12 cellular contexts compared by ENCODE assay signal in genomic region chr4:150593996-150594395, GRCh38. TPM values are rescaled to one million over a fixed set of nuclear protein-coding genes. Genes with fewer than 3 reads are reported as not detected.
DNase-seq lines count a peak whose midpoint lies in the region; TF ChIP-seq lines count a peak whose summit lies in the region.
"Had no signal": no experiment of that assay in that cellular context is flagged by ENCODE, and none has a peak within 500 bp of the region (broad histone marks: within the 10 kb centered on the region; RNA-seq: fewer than 3 reads in every experiment).

No MANE protein-coding gene starts in this region.

- peak; percentile 50 for TF ChIP-seq CTCF in C4-2B (conservative IDR thresholded peaks at IDR 0.05)
- peak; percentile 56 for TF ChIP-seq CTCF in Loucy (conservative IDR thresholded peaks at IDR 0.05; ENCODE audit: low read length)
- no peak for TF ChIP-seq CTCF in Caco-2 (IDR thresholded peaks at IDR 0.05; ENCODE audit: insufficient read depth in 1 of 2, low read depth in 1 of 2, low read length in 1 of 2, severe bottlenecking in 1 of 2, unreplicated experiment in 1 of 2)
- no peak for TF ChIP-seq CTCF in colonic mucosa (IDR thresholded peaks at IDR 0.05)

- no peak overlapping the region for H3K4me3 ChIP-seq in Loucy (ENCODE audit: low read length, poor library complexity, severe bottlenecking)
- no peak overlapping the region for H3K4me3 ChIP-seq in adipocyte (ENCODE audit: low read length)
- no peak overlapping the region for H3K4me3 ChIP-seq in mesenchymal stem cell (ENCODE audit: insufficient read depth in 1 of 2, low read depth in 1 of 2, low read length in 2 of 2)
- H3K4me3 ChIP-seq in Caco-2 (ENCODE audit: low read depth, low read length), result no peak overlapping the region
- no peak overlapping the region for H3K4me3 ChIP-seq in colonic mucosa
- H3K4me3 ChIP-seq: upper lobe of left lung had no signal

- BruUV-seq in Caco-2 (replicated peaks; lab: Mats Ljungman, UMichigan), result no TSS peak

- H4K8ac ChIP-seq in mesenchymal stem cell (ENCODE audit: low read length), result no peak overlapping the region

- DNase-seq in adipocyte (ENCODE audit: low read depth), result peak; percentile 78
- peak; percentile 33 for DNase-seq in mesenchymal stem cell
- DNase-seq in kidney tubule cell (ENCODE audit: low spot score), result no peak
- no peak for DNase-seq in caudate nucleus (lab: John Stamatoyannopoulos, UW)
- no peak for DNase-seq in Caco-2
- no peak for DNase-seq in colonic mucosa
- DNase-seq: NCI-H226, occipital lobe, upper lobe of left lung had no signal

- no CpG with 5 or more reads among the region's 1 CpG for WGBS in mesenchymal stem cell

- intact Hi-C loops in Caco-2 (cut with micrococcal nuclease; ENCODE audit: unreplicated experiment) (loop anchor here (5.0 kb wide), 1 partner anchor 297 kb away; no protein-coding TSS in a partner anchor), colonic mucosa (cut with DNase I) (no loop called here)

- no peaks in the 10 kb centered on the region for H3K9me3 Mint-ChIP-seq in Caco-2 (ENCODE audit: unreplicated experiment)
- H3K9me3 Mint-ChIP-seq: T-helper 2 cell treated with Interferon-gamma antibody and Interleukin-4, amounts not matched to agents 5 μg/mL and 100 μg/mL, for 36 hours had no signal

- no peak overlapping the region for H3K18ac ChIP-seq in mesenchymal stem cell (ENCODE audit: low read depth in 1 of 2, low read length in 2 of 2)

- H2BK15ac ChIP-seq in mesenchymal stem cell (ENCODE audit: low read depth, poor library complexity, severe bottlenecking), result no peak overlapping the region

- H3K27ac ChIP-seq in C4-2B (no peak overlapping the region), mesenchymal stem cell (ENCODE audit: low read length, poor library complexity, severe bottlenecking) (no peak overlapping the region), caudate nucleus (ENCODE audit: low read depth, low read length) (no peak overlapping the region), colonic mucosa (no peak overlapping the region)
- H3K27ac ChIP-seq: upper lobe of left lung had no signal

- CTCF ChIA-PET in Caco-2 (lab: Charles Lee), result no interaction called here

- H3K9ac ChIP-seq in Loucy (ENCODE audit: low read depth, low read length, poor library complexity, severe bottlenecking), result no peak overlapping the region
- H3K9ac ChIP-seq in adipocyte (ENCODE audit: low read length), result no peak overlapping the region
- no peak overlapping the region for H3K9ac ChIP-seq in mesenchymal stem cell (ENCODE audit: low read length)
- no peak overlapping the region for H3K9ac ChIP-seq in colonic mucosa (ENCODE audit: low read depth in 2 of 2, low read length in 2 of 2)

- no peaks in the 10 kb centered on the region for H3K27me3 Mint-ChIP-seq in Caco-2 (ENCODE audit: insufficient read depth, unreplicated experiment)

- no peak overlapping the region for H3K27ac Mint-ChIP-seq in Caco-2 (ENCODE audit: unreplicated experiment)
- H3K27ac Mint-ChIP-seq: T-helper 2 cell treated with Interferon-gamma antibody and Interleukin-4, amounts not matched to agents 5 μg/mL and 100 μg/mL, for 36 hours had no signal

- no peak overlapping the region for H2BK120ac ChIP-seq in mesenchymal stem cell (ENCODE audit: low read depth, low read length)

- H3F3A ChIP-seq in Loucy (ENCODE audit: low read depth), result no peaks in the 10 kb centered on the region

- H3K27me3 ChIP-seq in Loucy (ENCODE audit: insufficient read depth, low read length, poor library complexity, severe bottlenecking) (no peaks in the 10 kb centered on the region), adipocyte (replicated peaks; ENCODE audit: control insufficient read depth, insufficient read depth, low read length) (no peaks in the 10 kb centered on the region), mesenchymal stem cell (ENCODE audit: control insufficient read depth in 1 of 2, insufficient read depth in 1 of 2, low read length in 2 of 2) (no peaks in the 10 kb centered on the region), Caco-2 (replicated peaks; ENCODE audit: control insufficient read depth, insufficient read depth, low read length) (no peaks in the 10 kb centered on the region), colonic mucosa (no peaks in the 10 kb centered on the region)
- H3K27me3 ChIP-seq: upper lobe of left lung had no signal

- no peak overlapping the region for H2AFZ ChIP-seq in Loucy (ENCODE audit: low read length)
- H2AFZ ChIP-seq in mesenchymal stem cell (ENCODE audit: low read depth, low read length), result no peak overlapping the region

- no peak overlapping the region for H3K4ac ChIP-seq in mesenchymal stem cell (ENCODE audit: low read depth in 1 of 2, low read length in 2 of 2)

- no peaks in the 10 kb centered on the region for H4K20me1 ChIP-seq in Loucy (ENCODE audit: insufficient read depth, low read length, poor library complexity, severe bottlenecking)

- peaks cover 6% of the 10 kb centered on the region for H3K4me1 Mint-ChIP-seq in Caco-2 (ENCODE audit: low read depth, unreplicated experiment)

- no peak overlapping the region for H3K4me3 Mint-ChIP-seq in Caco-2 (ENCODE audit: unreplicated experiment)
- H3K4me3 Mint-ChIP-seq: T-helper 2 cell treated with Interferon-gamma antibody and Interleukin-4, amounts not matched to agents 5 μg/mL and 100 μg/mL, for 36 hours had no signal

- no peak overlapping the region for H3K23ac ChIP-seq in mesenchymal stem cell (ENCODE audit: low read length in 2 of 2)

- no peaks in the 10 kb centered on the region for H3K79me2 ChIP-seq in Loucy (ENCODE audit: insufficient read depth, low read length)

- H3K4me1 ChIP-seq in Loucy (ENCODE audit: insufficient read depth, low read length, poor library complexity, severe bottlenecking), result peaks cover 6% of the 10 kb centered on the region
- H3K4me1 ChIP-seq in adipocyte (ENCODE audit: control insufficient read depth, insufficient read depth, low read length), result no peaks in the 10 kb centered on the region
- peaks cover 3% of the 10 kb centered on the region for H3K4me1 ChIP-seq in mesenchymal stem cell (ENCODE audit: control insufficient read depth, insufficient read depth, low read depth, low read length)
- 0 out of 2 replicates have a peak, but pooled peaks cover 5% of the 10 kb centered on the region for H3K4me1 ChIP-seq in Caco-2
- no peaks in the 10 kb centered on the region for H3K4me1 ChIP-seq in colonic mucosa
- H3K4me1 ChIP-seq: upper lobe of left lung had no signal

- POLR2A ChIA-PET in Caco-2 (lab: Charles Lee), result no interaction called here

- peaks cover 2% of the 10 kb centered on the region for H3K79me1 ChIP-seq in mesenchymal stem cell (replicated peaks; ENCODE audit: low read length, poor library complexity, severe bottlenecking)

- H2BK12ac ChIP-seq in mesenchymal stem cell (ENCODE audit: low read length in 2 of 2), result no peak overlapping the region

- H3K9me2 ChIP-seq in Loucy (replicated peaks; ENCODE audit: low read depth, low read length), result no peaks in the 10 kb centered on the region

- H2BK5ac ChIP-seq in mesenchymal stem cell (ENCODE audit: low read depth, low read length, poor library complexity, severe bottlenecking), result no peak overlapping the region

- peaks cover 15% of the 10 kb centered on the region; the same call in 1 of the 2 replicates for H3K36me3 ChIP-seq in Loucy (ENCODE audit: insufficient read depth, low read length)
- H3K36me3 ChIP-seq in adipocyte (ENCODE audit: control insufficient read depth, insufficient read depth, low read length, severe bottlenecking), result peaks cover 5% of the 10 kb centered on the region
- peaks cover 0 to 2% of the 10 kb centered on the region in 2 experiments for H3K36me3 ChIP-seq in mesenchymal stem cell (ENCODE audit: control insufficient read depth in 1 of 2, insufficient read depth in 2 of 2, low read depth in 1 of 2, low read length in 2 of 2)
- H3K36me3 ChIP-seq in Caco-2 (ENCODE audit: control insufficient read depth, insufficient read depth, low read length), result no peaks in the 10 kb centered on the region
- no peaks in the 10 kb centered on the region for H3K36me3 ChIP-seq in colonic mucosa

- H4K91ac ChIP-seq in mesenchymal stem cell (ENCODE audit: low read length), result no peak overlapping the region

- peaks cover 7% of the 10 kb centered on the region for H3K36me3 Mint-ChIP-seq in Caco-2 (ENCODE audit: insufficient read depth, unreplicated experiment)

- H2AK5ac ChIP-seq in mesenchymal stem cell (ENCODE audit: low read length, severe bottlenecking), result no peak overlapping the region

- H3K14ac ChIP-seq in mesenchymal stem cell (ENCODE audit: low read length in 2 of 2), result no peak overlapping the region

- H3K4me2 ChIP-seq in Loucy (ENCODE audit: low read depth, low read length, poor library complexity, severe bottlenecking) (no peak overlapping the region), mesenchymal stem cell (ENCODE audit: low read length, poor library complexity, severe bottlenecking) (no peak overlapping the region)

- H3K9me3 ChIP-seq in Loucy (ENCODE audit: insufficient read depth, low read depth, low read length) (no peaks in the 10 kb centered on the region), adipocyte (ENCODE audit: control insufficient read depth, low read length) (no peaks in the 10 kb centered on the region), mesenchymal stem cell (ENCODE audit: control insufficient read depth, low read length) (no peaks in the 10 kb centered on the region), Caco-2 (no peaks in the 10 kb centered on the region), colonic mucosa (no peaks in the 10 kb centered on the region)
- H3K9me3 ChIP-seq: upper lobe of left lung had no signal

RNA-seq across cellular contexts. Expression of gene MAB21L2, which starts 12.0 kb away (rescaled TPM):
- 12.8 TPM for polyA plus RNA-seq in mesenchymal stem cell (2013, experiment 1 of 2)
- 12.9 TPM for polyA plus RNA-seq in mesenchymal stem cell (2013, experiment 2 of 2)
- total RNA-seq in Caco-2 (2022) (not detected in 2 replicates), colonic mucosa (10 to 100 TPM in 1 of 2 donors, 1 to 10 TPM in 1; 2.0 to 27.5 TPM)
- total RNA-seq: occipital lobe, upper lobe of left lung had no signal

Comparison
In these comparisons a context has a peak if more than half of its experiments do, and no peak if none do; other contexts are left out.
1. CTCF ChIP-seq: peak in C4-2B (single experiment) and Loucy (single experiment); none in Caco-2 (0 of 2) and colonic mucosa (single experiment).
2. DNase-seq: peak in adipocyte (single experiment) and mesenchymal stem cell (single experiment); none in kidney tubule cell (single experiment), caudate nucleus (0 of 61), Caco-2 (0 of 2) and colonic mucosa (single experiment).